ENCODE assay signal across 17 cellular contexts in the genomic region with DNA sequence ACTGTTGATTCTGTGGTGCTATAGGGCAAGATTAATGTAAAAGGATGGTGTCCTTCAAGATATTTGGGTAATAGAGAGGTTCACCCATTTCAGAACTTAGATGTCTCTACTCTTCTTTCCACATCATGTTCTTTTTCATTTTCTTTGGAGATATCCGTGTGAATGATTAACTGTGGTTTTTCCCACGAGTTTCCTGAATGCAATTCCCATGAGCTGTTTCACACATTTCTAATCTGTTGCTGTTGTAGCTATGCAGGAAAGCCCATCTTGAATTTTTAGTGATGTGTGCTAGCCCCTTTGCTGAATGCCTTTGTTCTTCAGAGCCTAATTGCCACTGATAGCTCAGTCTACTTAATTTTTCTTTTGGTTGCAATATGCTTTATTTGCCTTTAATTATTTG. TPM values are rescaled to one million over a fixed set of nuclear protein-coding genes. Genes with fewer than 3 reads are reported as not detected.
DNase-seq lines count a peak whose midpoint lies in the region; ATAC-seq, FAIRE-seq and TF ChIP-seq lines count a peak whose summit lies in the region.
"Had no signal": no experiment of that assay in that cellular context is flagged by ENCODE, and none has a peak within 500 bp of the region (broad histone marks: within the 10 kb centered on the region; RNA-seq: fewer than 3 reads in every experiment).

No MANE protein-coding gene starts in this region.

- DNase-seq in A549 (ENCODE audit: low read depth in 1 of 2, low spot score in 1 of 2): peak; percentile 13 to 51
- no peak for DNase-seq in H54 (ENCODE audit: insufficient read length, low spot score)
- no peak for DNase-seq in body of pancreas
- DNase-seq in hepatocyte (ENCODE audit: low spot score): peak; percentile 10
- DNase-seq in stimulated activated naive CD4-positive, alpha-beta T cell treated with Interleukin-2 at 50 U/mL for 16 hours (lab: John Stamatoyannopoulos, UW): no peak
- DNase-seq in occipital lobe (lab: John Stamatoyannopoulos, UW): no peak
- DNase-seq in stimulated activated CD8-positive, alpha-beta memory T cell treated with anti-CD3 and anti-CD28 coated beads, Interleukin-4, amount 100 ng/mL, for 48 hours: no peak
- no peak for DNase-seq in amygdala (lab: John Stamatoyannopoulos, UW)
- DNase-seq: activated CD8-positive, alpha-beta memory T cell treated with anti-CD3 and anti-CD28 coated beads, Interleukin-2, amount 50 U/mL, for 4 hours; aorta; DMS79 treated with DMSO at 0.1 percent for 48 hours; islet precursor cell; NCI-H1417 treated with DMSO at 0.1 percent for 48 hours; SIG-M5; stimulated activated CD4-positive, alpha-beta T cell treated with anti-CD3 and anti-CD28 coated beads, Interleukin-15, amount 100 ng/mL, for 24 hours; WERI-Rb-1 had no signal

- 3% methylated on average over 2 of the region's 2 CpGs for WGBS in A549 (ENCODE audit: missing lambda C conversion rate)
- WGBS in body of pancreas, 2 donors: 2 to 10% methylated on average over 2 of the region's 2 CpGs
- 21% methylated on average over 2 of the region's 2 CpGs for WGBS in hepatocyte (ENCODE audit: low lambda C conversion rate, missing lambda C conversion rate)

- TF ChIP-seq RAD21 in A549 (conservative IDR thresholded peaks at IDR 0.05 in 1 of 2, IDR thresholded peaks at IDR 0.05 in 1 of 2): no peak

- H3K4me2 ChIP-seq in A549 (peak overlapping the region; percentile 88), hepatocyte (peak overlapping the region; percentile 54)
- H3K4me2 ChIP-seq: neural progenitor cell had no signal

- CTCF ChIA-PET in A549 (lab: Yijun Ruan, JAX): interaction anchor here (0.5 to 1.9 kb wide), 6 partner anchors 13 to 104 kb away, joined by 3 to 6 read pairs (median 3); no protein-coding TSS in a partner anchor

- H3K4me1 ChIP-seq in A549 (peaks cover 50% of the 10 kb centered on the region), body of pancreas (peaks cover 30% of the 10 kb centered on the region), hepatocyte (ENCODE audit: insufficient read depth) (peaks cover 20% of the 10 kb centered on the region)

- no peaks in the 10 kb centered on the region for H3K9me3 ChIP-seq in A549
- no peaks in the 10 kb centered on the region for H3K9me3 ChIP-seq in body of pancreas
- no peaks in the 10 kb centered on the region for H3K9me3 ChIP-seq in hepatocyte (ENCODE audit: low read depth)

- H3K27ac ChIP-seq in A549 (peak overlapping the region; percentile 31 to 69), body of pancreas (peak overlapping the region in 3 of 4 donors; percentile 13 to 68 (median 52)), hepatocyte (peak overlapping the region; percentile 66)
- H3K27ac ChIP-seq: neural progenitor cell, WERI-Rb-1 had no signal

- TF ChIP-seq CTCF in A549 (IDR thresholded peaks at IDR 0.05): no peak
- TF ChIP-seq CTCF in body of pancreas (IDR thresholded peaks at IDR 0.05): no peak
- TF ChIP-seq CTCF in hepatocyte (IDR thresholded peaks at IDR 0.05; ENCODE audit: poor library complexity): no peak

- TF ChIP-seq POLR2A in A549 (IDR thresholded peaks at IDR 0.05; ENCODE audit: low read length): no peak
- no peak for TF ChIP-seq POLR2A in H54 (IDR thresholded peaks at IDR 0.05; ENCODE audit: low read depth, low read length)
- no peak for TF ChIP-seq POLR2A in body of pancreas (IDR thresholded peaks at IDR 0.05)

- no peaks in the 10 kb centered on the region for H3K27me3 ChIP-seq in body of pancreas
- H3K27me3 ChIP-seq in hepatocyte: no peaks in the 10 kb centered on the region
- H3K27me3 ChIP-seq: neural progenitor cell had no signal

- POLR2A ChIA-PET in A549 (lab: Yijun Ruan, JAX): interaction anchor here (0.6 kb wide), 1 partner anchor 27 kb away, joined by 3 read pairs; no protein-coding TSS in a partner anchor

- no peak overlapping the region for H2AFZ ChIP-seq in hepatocyte
- H2AFZ ChIP-seq: neural progenitor cell had no signal

- FAIRE-seq in A549 (lab: Jason Lieb, UNC): no peak
- peak; percentile 36 for FAIRE-seq in H54 (lab: Jason Lieb, UNC)

- H3K9me2 ChIP-seq in hepatocyte (replicated peaks; ENCODE audit: insufficient read depth): no peaks in the 10 kb centered on the region

- intact Hi-C loops in body of pancreas (cut with DNase I): no loop called here

- H3K36me3 ChIP-seq in body of pancreas (replicated peaks in 1 of 2; ENCODE audit: insufficient read depth in 1 of 2, low read depth in 2 of 2) (no peaks in the 10 kb centered on the region), hepatocyte (replicated peaks; ENCODE audit: insufficient read depth, low read depth) (no peaks in the 10 kb centered on the region)
- H3K36me3 ChIP-seq: neural progenitor cell had no signal

- no peak for TF ChIP-seq EP300 in A549 (IDR thresholded peaks at IDR 0.05)

- H3K4me3 ChIP-seq in A549 (peak overlapping the region; percentile 27; the same call in 2 of the 3 replicates), body of pancreas (no peak overlapping the region), hepatocyte (no peak overlapping the region)
- H3K4me3 ChIP-seq: neural progenitor cell had no signal

- H3K79me2 ChIP-seq in hepatocyte: peaks cover 85% of the 10 kb centered on the region

- ATAC-seq in A549 (peak; percentile 78 to 79; a peak in 5 of 6 replicates), body of pancreas (no peak)

- H4K20me1 ChIP-seq in hepatocyte (ENCODE audit: insufficient read depth, poor library complexity, severe bottlenecking): peaks cover 6% of the 10 kb centered on the region

TF ChIP-seq in A549, 52 proteins besides CTCF, POLR2A, EP300 and RAD21:
- TF ChIP-seq GATA3 (IDR thresholded peaks at IDR 0.05; ENCODE audit: borderline replicate concordance) (no peak), KDM1A (IDR thresholded peaks at IDR 0.05; ENCODE audit: low read depth) (no peak), POLR2AphosphoS2 (conservative IDR thresholded peaks at IDR 0.05; ENCODE audit: low read length) (no peak), ESRRA (IDR thresholded peaks at IDR 0.05; ENCODE audit: borderline replicate concordance, low read length) (no peak), CBX2 (IDR thresholded peaks at IDR 0.05; ENCODE audit: borderline replicate concordance, low read depth) (no peak), HOXA7 (CRISPR knock-in tag; IDR thresholded peaks at IDR 0.05) (no peak), JUN (IDR thresholded peaks at IDR 0.05) (no peak), CHD4 (IDR thresholded peaks at IDR 0.05; ENCODE audit: borderline replicate concordance) (no peak), NR3C1 (IDR thresholded peaks at IDR 0.05) (no peak), BHLHE40 (IDR thresholded peaks at IDR 0.05; ENCODE audit: low read depth, low read length) (no peak), KDM5A (IDR thresholded peaks at IDR 0.05) (no peak), MAFK (IDR thresholded peaks at IDR 0.05; ENCODE audit: partially characterized antibody) (no peak), NFE2L2 (conservative IDR thresholded peaks at IDR 0.05; ENCODE audit: low read length) (no peak), RARB (CRISPR knock-in tag; IDR thresholded peaks at IDR 0.05) (no peak), RNF2 (IDR thresholded peaks at IDR 0.05; ENCODE audit: borderline replicate concordance, low read depth) (no peak), MYC (IDR thresholded peaks at IDR 0.05; ENCODE audit: borderline replicate concordance, low read length) (no peak), MAZ (IDR thresholded peaks at IDR 0.05; ENCODE audit: borderline replicate concordance, low read depth, low read length) (no peak)
- TF ChIP-seq, protein P1, sequence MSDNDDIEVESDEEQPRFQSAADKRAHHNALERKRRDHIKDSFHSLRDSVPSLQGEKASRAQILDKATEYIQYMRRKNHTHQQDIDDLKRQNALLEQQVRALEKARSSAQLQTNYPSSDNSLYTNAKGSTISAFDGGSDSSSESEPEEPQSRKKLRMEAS (IDR thresholded peaks at IDR 0.05): no peak
TF ChIP-seq in A549: peak in this region for 0.

RNA-seq across cellular contexts. Expression of a gene that starts 27.6 kb away (rescaled TPM):
- 29.1 and 30.5 TPM in 2 replicates for polyA plus RNA-seq in A549 (2011; rRNA removed)
- 8.9 and 11.6 TPM in 2 replicates for polyA plus RNA-seq in A549 (2012; cell fraction: cytosol; rRNA removed)
- polyA plus RNA-seq in A549 (2012; cell fraction: nucleus; rRNA removed): 8.4 and 12.9 TPM in 2 replicates
- 11.0 to 13.6 TPM (median 12.8 TPM) in 3 replicates for polyA plus RNA-seq in A549 (2017; fragmentation: RNase III; extraction: RNeasy Plus Mini Kit Qiagen cat#74134 plus additional on column Dnase treatment)
- polyA minus RNA-seq in A549 (2011; rRNA and poly(A)+ RNA removed): 39.5 and 44.8 TPM in 2 replicates
- total RNA-seq in body of pancreas: 10 to 100 TPM; 22.3 to 25.7 TPM
- total RNA-seq in hepatocyte: 35.1 and 38.7 TPM in 2 replicates
- 18.2 and 24.0 TPM in 2 replicates for polyA plus RNA-seq in hepatocyte
- total RNA-seq in occipital lobe: 88.1 TPM

Comparison
In these comparisons a context has a peak if more than half of its experiments do, and no peak if none do; other contexts are left out.
1. DNase-seq: peak in A549 (2 of 2) and hepatocyte (single experiment); none in H54 (single experiment), body of pancreas (0 of 4), stimulated activated naive CD4-positive, alpha-beta T cell treated with Interleukin-2 at 50 U/mL for 16 hours (single experiment), occipital lobe (single experiment), stimulated activated CD8-positive, alpha-beta memory T cell treated with anti-CD3 and anti-CD28 coated beads, Interleukin-4, amount 100 ng/mL, for 48 hours (single experiment) and amygdala (0 of 56).
2. Peak in every context shown above with its lines, with median percentiles within 50 percentile points of each other: H3K27ac ChIP-seq.